Comparison of ENCODE assay signal across 1 cellular context in the genomic region with DNA sequence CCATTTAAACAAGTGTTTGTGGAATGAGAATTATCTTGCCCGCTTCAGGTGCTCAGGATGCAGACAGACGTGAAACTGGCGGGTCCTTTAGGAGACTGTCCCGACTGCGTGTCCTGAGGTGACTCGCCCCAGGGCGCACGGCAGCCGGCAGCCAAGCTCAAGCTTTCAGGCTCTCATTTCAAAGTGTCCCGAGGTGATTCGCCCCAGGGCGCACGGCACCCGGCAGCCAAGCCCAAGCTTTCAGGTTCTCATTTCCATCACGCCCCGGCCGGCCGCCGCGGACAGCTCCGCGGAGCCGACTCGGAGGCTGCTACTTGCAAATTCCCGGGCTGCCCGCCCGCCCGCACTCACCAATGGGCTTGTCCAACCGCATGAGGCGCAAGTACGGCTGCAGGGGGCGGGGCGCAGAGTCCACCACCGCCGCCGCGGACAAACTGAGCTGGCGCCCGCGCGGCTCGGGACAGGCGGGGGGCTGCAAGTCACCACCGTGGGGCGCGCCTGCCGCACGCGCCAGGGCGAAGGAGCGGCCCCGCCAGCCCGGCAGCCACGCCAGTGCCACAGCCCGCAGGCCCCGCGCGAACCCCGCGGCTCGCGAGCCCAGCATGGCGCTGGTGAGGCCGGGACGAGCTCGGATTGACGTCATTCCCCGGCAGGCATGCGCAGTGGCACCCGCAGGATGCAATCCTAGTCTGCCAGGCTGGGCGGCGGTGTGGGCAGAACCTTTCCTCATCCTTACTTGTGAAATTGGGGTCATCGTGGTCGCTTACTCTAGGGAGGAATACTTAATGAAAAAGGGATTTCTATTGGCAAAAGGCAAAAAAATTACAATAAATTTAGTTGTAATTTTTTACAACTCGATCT.
A peak's percentile ranks its signal among the peaks of the same experiment; 100 is the strongest.
TF ChIP-seq lines count a peak whose summit lies in the region.

A gene with protein sequence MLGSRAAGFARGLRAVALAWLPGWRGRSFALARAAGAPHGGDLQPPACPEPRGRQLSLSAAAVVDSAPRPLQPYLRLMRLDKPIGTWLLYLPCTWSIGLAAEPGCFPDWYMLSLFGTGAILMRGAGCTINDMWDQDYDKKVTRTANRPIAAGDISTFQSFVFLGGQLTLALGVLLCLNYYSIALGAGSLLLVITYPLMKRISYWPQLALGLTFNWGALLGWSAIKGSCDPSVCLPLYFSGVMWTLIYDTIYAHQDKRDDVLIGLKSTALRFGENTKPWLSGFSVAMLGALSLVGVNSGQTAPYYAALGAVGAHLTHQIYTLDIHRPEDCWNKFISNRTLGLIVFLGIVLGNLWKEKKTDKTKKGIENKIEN (minus strand): TSS at position 638 of the 861 bp plus-strand sequence. CDS start 34 bp downstream, at position 604.

TF ChIP-seq in HepG2, 621 proteins besides CTCF, POLR2A, EP300 and RAD21 (continued from another document and continues in another):
- TF ChIP-seq, protein P1, sequence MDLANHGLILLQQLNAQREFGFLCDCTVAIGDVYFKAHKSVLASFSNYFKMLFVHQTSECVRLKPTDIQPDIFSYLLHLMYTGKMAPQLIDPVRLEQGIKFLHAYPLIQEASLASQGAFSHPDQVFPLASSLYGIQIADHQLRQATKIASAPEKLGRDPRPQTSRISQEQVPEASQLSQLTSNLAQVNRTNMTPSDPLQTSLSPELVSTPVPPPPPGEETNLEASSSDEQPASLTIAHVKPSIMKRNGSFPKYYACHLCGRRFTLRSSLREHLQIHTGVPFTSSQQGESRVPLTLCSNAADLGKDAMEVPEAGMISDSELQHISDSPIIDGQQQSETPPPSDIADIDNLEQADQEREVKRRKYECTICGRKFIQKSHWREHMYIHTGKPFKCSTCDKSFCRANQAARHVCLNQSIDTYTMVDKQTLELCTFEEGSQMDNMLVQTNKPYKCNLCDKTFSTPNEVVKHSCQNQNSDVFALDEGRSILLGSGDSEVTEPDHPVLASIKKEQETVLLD (CRISPR knock-in tag; IDR thresholded peaks at IDR 0.05; ENCODE audit: low read depth): peak; percentile 86
- TF ChIP-seq, protein P2, sequence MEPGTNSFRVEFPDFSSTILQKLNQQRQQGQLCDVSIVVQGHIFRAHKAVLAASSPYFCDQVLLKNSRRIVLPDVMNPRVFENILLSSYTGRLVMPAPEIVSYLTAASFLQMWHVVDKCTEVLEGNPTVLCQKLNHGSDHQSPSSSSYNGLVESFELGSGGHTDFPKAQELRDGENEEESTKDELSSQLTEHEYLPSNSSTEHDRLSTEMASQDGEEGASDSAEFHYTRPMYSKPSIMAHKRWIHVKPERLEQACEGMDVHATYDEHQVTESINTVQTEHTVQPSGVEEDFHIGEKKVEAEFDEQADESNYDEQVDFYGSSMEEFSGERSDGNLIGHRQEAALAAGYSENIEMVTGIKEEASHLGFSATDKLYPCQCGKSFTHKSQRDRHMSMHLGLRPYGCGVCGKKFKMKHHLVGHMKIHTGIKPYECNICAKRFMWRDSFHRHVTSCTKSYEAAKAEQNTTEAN (CRISPR knock-in tag; conservative IDR thresholded peaks at IDR 0.05): peak; percentile 70; the same call in 1 of the 2 replicates
- peak; percentile 63 for TF ChIP-seq NFYB (CRISPR knock-in tag; IDR thresholded peaks at IDR 0.05)
- TF ChIP-seq, protein P3, sequence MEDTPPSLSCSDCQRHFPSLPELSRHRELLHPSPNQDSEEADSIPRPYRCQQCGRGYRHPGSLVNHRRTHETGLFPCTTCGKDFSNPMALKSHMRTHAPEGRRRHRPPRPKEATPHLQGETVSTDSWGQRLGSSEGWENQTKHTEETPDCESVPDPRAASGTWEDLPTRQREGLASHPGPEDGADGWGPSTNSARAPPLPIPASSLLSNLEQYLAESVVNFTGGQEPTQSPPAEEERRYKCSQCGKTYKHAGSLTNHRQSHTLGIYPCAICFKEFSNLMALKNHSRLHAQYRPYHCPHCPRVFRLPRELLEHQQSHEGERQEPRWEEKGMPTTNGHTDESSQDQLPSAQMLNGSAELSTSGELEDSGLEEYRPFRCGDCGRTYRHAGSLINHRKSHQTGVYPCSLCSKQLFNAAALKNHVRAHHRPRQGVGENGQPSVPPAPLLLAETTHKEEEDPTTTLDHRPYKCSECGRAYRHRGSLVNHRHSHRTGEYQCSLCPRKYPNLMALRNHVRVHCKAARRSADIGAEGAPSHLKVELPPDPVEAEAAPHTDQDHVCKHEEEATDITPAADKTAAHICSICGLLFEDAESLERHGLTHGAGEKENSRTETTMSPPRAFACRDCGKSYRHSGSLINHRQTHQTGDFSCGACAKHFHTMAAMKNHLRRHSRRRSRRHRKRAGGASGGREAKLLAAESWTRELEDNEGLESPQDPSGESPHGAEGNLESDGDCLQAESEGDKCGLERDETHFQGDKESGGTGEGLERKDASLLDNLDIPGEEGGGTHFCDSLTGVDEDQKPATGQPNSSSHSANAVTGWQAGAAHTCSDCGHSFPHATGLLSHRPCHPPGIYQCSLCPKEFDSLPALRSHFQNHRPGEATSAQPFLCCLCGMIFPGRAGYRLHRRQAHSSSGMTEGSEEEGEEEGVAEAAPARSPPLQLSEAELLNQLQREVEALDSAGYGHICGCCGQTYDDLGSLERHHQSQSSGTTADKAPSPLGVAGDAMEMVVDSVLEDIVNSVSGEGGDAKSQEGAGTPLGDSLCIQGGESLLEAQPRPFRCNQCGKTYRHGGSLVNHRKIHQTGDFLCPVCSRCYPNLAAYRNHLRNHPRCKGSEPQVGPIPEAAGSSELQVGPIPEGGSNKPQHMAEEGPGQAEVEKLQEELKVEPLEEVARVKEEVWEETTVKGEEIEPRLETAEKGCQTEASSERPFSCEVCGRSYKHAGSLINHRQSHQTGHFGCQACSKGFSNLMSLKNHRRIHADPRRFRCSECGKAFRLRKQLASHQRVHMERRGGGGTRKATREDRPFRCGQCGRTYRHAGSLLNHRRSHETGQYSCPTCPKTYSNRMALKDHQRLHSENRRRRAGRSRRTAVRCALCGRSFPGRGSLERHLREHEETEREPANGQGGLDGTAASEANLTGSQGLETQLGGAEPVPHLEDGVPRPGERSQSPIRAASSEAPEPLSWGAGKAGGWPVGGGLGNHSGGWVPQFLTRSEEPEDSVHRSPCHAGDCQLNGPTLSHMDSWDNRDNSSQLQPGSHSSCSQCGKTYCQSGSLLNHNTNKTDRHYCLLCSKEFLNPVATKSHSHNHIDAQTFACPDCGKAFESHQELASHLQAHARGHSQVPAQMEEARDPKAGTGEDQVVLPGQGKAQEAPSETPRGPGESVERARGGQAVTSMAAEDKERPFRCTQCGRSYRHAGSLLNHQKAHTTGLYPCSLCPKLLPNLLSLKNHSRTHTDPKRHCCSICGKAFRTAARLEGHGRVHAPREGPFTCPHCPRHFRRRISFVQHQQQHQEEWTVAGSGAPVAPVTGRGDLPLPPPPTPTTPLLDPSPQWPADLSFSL (CRISPR knock-in tag; IDR thresholded peaks at IDR 0.05): no peak
- no peak for TF ChIP-seq ETV6 (CRISPR knock-in tag; conservative IDR thresholded peaks at IDR 0.05)
- no peak for TF ChIP-seq RCOR2 (CRISPR knock-in tag; IDR thresholded peaks at IDR 0.05)
- TF ChIP-seq SIN3A (IDR thresholded peaks at IDR 0.05; ENCODE audit: borderline replicate concordance, low read depth, low read length): peak; percentile 88
- TF ChIP-seq ARNT2 (CRISPR knock-in tag; IDR thresholded peaks at IDR 0.05; ENCODE audit: low read depth): peak; percentile 98
- TF ChIP-seq ISX (CRISPR knock-in tag; conservative IDR thresholded peaks at IDR 0.05): no peak
- no peak for TF ChIP-seq TCF12 (IDR thresholded peaks at IDR 0.05)
- TF ChIP-seq TCF12 (CRISPR knock-in tag; IDR thresholded peaks at IDR 0.05): no peak
- no peak for TF ChIP-seq MYNN (CRISPR knock-in tag; IDR thresholded peaks at IDR 0.05; ENCODE audit: low read depth)
- peak; percentile 52; the same call in 1 of the 2 replicates for TF ChIP-seq ZSCAN22 (CRISPR knock-in tag; IDR thresholded peaks at IDR 0.05)
- no peak for TF ChIP-seq ZNF841 (CRISPR knock-in tag; IDR thresholded peaks at IDR 0.05; ENCODE audit: borderline replicate concordance)
- TF ChIP-seq, protein P4, sequence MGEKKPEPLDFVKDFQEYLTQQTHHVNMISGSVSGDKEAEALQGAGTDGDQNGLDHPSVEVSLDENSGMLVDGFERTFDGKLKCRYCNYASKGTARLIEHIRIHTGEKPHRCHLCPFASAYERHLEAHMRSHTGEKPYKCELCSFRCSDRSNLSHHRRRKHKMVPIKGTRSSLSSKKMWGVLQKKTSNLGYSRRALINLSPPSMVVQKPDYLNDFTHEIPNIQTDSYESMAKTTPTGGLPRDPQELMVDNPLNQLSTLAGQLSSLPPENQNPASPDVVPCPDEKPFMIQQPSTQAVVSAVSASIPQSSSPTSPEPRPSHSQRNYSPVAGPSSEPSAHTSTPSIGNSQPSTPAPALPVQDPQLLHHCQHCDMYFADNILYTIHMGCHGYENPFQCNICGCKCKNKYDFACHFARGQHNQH (CRISPR knock-in tag; IDR thresholded peaks at IDR 0.05): peak; percentile 42; the same call in 1 of the 2 replicates
- TF ChIP-seq ZNF558 (CRISPR knock-in tag; IDR thresholded peaks at IDR 0.05; ENCODE audit: borderline replicate concordance): no peak; the same call in 1 of the 2 replicates
- no peak for TF ChIP-seq CBX2 (IDR thresholded peaks at IDR 0.05; ENCODE audit: low read depth, low read length)
- no peak for TF ChIP-seq CBX2 (CRISPR knock-in tag; IDR thresholded peaks at IDR 0.05; ENCODE audit: low read depth)
- peak; percentile 97 for TF ChIP-seq IKZF4 (CRISPR knock-in tag; IDR thresholded peaks at IDR 0.05; ENCODE audit: borderline replicate concordance, low read depth, not compliant biosample characterization)
- no peak for TF ChIP-seq ZNF33A (CRISPR knock-in tag; IDR thresholded peaks at IDR 0.05; ENCODE audit: borderline replicate concordance)
- TF ChIP-seq, protein P5, sequence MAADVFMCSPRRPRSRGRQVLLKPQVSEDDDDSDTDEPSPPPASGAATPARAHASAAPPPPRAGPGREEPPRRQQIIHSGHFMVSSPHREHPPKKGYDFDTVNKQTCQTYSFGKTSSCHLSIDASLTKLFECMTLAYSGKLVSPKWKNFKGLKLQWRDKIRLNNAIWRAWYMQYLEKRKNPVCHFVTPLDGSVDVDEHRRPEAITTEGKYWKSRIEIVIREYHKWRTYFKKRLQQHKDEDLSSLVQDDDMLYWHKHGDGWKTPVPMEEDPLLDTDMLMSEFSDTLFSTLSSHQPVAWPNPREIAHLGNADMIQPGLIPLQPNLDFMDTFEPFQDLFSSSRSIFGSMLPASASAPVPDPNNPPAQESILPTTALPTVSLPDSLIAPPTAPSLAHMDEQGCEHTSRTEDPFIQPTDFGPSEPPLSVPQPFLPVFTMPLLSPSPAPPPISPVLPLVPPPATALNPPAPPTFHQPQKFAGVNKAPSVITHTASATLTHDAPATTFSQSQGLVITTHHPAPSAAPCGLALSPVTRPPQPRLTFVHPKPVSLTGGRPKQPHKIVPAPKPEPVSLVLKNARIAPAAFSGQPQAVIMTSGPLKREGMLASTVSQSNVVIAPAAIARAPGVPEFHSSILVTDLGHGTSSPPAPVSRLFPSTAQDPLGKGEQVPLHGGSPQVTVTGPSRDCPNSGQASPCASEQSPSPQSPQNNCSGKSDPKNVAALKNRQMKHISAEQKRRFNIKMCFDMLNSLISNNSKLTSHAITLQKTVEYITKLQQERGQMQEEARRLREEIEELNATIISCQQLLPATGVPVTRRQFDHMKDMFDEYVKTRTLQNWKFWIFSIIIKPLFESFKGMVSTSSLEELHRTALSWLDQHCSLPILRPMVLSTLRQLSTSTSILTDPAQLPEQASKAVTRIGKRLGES (CRISPR knock-in tag; IDR thresholded peaks at IDR 0.05; ENCODE audit: borderline replicate concordance): peak; percentile 2; the same call in 1 of the 2 replicates
- TF ChIP-seq, protein P6, sequence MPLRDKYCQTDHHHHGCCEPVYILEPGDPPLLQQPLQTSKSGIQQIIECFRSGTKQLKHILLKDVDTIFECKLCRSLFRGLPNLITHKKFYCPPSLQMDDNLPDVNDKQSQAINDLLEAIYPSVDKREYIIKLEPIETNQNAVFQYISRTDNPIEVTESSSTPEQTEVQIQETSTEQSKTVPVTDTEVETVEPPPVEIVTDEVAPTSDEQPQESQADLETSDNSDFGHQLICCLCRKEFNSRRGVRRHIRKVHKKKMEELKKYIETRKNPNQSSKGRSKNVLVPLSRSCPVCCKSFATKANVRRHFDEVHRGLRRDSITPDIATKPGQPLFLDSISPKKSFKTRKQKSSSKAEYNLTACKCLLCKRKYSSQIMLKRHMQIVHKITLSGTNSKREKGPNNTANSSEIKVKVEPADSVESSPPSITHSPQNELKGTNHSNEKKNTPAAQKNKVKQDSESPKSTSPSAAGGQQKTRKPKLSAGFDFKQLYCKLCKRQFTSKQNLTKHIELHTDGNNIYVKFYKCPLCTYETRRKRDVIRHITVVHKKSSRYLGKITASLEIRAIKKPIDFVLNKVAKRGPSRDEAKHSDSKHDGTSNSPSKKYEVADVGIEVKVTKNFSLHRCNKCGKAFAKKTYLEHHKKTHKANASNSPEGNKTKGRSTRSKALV (CRISPR knock-in tag; IDR thresholded peaks at IDR 0.05): peak; percentile 86
- peak; percentile 41; the same call in 1 of the 2 replicates for TF ChIP-seq THAP11 (CRISPR knock-in tag; IDR thresholded peaks at IDR 0.05)
- TF ChIP-seq, protein P7, sequence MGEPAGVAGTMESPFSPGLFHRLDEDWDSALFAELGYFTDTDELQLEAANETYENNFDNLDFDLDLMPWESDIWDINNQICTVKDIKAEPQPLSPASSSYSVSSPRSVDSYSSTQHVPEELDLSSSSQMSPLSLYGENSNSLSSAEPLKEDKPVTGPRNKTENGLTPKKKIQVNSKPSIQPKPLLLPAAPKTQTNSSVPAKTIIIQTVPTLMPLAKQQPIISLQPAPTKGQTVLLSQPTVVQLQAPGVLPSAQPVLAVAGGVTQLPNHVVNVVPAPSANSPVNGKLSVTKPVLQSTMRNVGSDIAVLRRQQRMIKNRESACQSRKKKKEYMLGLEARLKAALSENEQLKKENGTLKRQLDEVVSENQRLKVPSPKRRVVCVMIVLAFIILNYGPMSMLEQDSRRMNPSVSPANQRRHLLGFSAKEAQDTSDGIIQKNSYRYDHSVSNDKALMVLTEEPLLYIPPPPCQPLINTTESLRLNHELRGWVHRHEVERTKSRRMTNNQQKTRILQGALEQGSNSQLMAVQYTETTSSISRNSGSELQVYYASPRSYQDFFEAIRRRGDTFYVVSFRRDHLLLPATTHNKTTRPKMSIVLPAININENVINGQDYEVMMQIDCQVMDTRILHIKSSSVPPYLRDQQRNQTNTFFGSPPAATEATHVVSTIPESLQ (CRISPR knock-in tag; conservative IDR thresholded peaks at IDR 0.05): no peak
- TF ChIP-seq, protein P8, sequence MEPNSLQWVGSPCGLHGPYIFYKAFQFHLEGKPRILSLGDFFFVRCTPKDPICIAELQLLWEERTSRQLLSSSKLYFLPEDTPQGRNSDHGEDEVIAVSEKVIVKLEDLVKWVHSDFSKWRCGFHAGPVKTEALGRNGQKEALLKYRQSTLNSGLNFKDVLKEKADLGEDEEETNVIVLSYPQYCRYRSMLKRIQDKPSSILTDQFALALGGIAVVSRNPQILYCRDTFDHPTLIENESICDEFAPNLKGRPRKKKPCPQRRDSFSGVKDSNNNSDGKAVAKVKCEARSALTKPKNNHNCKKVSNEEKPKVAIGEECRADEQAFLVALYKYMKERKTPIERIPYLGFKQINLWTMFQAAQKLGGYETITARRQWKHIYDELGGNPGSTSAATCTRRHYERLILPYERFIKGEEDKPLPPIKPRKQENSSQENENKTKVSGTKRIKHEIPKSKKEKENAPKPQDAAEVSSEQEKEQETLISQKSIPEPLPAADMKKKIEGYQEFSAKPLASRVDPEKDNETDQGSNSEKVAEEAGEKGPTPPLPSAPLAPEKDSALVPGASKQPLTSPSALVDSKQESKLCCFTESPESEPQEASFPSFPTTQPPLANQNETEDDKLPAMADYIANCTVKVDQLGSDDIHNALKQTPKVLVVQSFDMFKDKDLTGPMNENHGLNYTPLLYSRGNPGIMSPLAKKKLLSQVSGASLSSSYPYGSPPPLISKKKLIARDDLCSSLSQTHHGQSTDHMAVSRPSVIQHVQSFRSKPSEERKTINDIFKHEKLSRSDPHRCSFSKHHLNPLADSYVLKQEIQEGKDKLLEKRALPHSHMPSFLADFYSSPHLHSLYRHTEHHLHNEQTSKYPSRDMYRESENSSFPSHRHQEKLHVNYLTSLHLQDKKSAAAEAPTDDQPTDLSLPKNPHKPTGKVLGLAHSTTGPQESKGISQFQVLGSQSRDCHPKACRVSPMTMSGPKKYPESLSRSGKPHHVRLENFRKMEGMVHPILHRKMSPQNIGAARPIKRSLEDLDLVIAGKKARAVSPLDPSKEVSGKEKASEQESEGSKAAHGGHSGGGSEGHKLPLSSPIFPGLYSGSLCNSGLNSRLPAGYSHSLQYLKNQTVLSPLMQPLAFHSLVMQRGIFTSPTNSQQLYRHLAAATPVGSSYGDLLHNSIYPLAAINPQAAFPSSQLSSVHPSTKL (CRISPR knock-in tag; IDR thresholded peaks at IDR 0.05): peak; percentile 10
